In the genomic region with DNA sequence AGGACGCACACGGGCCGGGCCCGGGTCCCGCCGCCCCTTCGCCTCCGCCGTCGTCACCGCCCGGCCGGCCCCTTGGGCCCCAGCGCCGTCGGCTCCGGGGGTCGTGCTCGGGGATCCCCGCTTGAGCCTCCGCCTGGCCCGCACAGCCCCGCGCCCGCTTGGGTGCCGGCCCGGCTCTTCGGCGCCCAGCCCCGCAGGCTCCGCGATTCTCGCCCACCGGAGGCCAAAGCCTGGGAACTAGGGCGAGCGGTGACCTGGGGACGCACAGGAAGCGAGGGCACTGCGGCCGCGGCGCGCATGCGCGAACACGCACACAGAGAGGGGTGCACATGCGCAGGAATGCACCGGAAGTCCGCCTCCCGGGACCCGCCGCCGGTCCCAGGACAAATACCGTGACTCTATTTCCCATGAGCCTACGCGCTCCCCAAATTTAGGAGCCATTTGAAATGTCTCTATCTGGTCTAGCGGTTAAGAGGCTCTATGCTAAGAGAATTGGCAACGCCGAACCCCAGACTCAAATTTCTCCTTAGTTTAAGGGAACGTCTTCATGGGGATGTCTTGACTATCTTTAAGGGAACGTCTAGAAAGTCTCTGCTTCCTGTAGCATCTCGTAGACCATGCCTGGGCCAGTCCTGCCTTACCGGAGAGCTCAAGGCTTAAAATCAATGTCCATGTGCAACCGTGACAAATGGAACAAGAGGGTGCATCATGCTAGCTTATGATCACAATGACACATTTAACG, we compare ENCODE assay signal across 1 cellular context.
TF ChIP-seq lines count a peak whose summit lies in the region.

A gene (minus strand): TSS at position 282 of the 742 bp plus-strand sequence. CDS start 1,774 bp downstream, outside the sequence.

TF ChIP-seq in GM12878, 131 proteins besides CTCF, POLR2A, EP300 and RAD21 (continued from another document and continues in another):
- TF ChIP-seq NFXL1 (IDR thresholded peaks at IDR 0.05; ENCODE audit: borderline replicate concordance) (0 out of 2 replicates have a peak, but pooled peaks have one; percentile 29), SIX5 (IDR thresholded peaks at IDR 0.05; ENCODE audit: low read depth, low read length, severe bottlenecking) (peak; percentile 39), PAX5 (IDR thresholded peaks at IDR 0.05; ENCODE audit: borderline replicate concordance, low read depth, low read length) (peak; percentile 22; the same call in 1 of the 2 replicates), BHLHE40 (IDR thresholded peaks at IDR 0.05; ENCODE audit: borderline replicate concordance in 1 of 2, low read depth in 2 of 2, low read length in 1 of 2) (peak in 1 of 2 experiments; percentile 67; a peak in 2 of 4 replicates), RCOR1 (conservative IDR thresholded peaks at IDR 0.05; ENCODE audit: low read depth, low read length) (no peak; the same call in 1 of the 2 replicates), IKZF1 (conservative IDR thresholded peaks at IDR 0.05) (peak; percentile 100), JUNB (IDR thresholded peaks at IDR 0.05) (peak; percentile 95), KDM1A (IDR thresholded peaks at IDR 0.05; ENCODE audit: borderline replicate concordance) (no peak), HDGF (IDR thresholded peaks at IDR 0.05) (no peak), ZNF384 (IDR thresholded peaks at IDR 0.05; ENCODE audit: borderline replicate concordance, low read depth, low read length) (no peak), STAT3 (IDR thresholded peaks at IDR 0.05; ENCODE audit: low read depth, low read length) (no peak), NR2C1 (IDR thresholded peaks at IDR 0.05) (peak; percentile 78), GABPA (IDR thresholded peaks at IDR 0.05; ENCODE audit: low read depth) (peak; percentile 82), ATF7 (IDR thresholded peaks at IDR 0.05; ENCODE audit: low read depth) (peak; percentile 38; the same call in 1 of the 2 replicates), MXI1 (IDR thresholded peaks at IDR 0.05; ENCODE audit: low read depth, low read length) (peak; percentile 74), SP1 (IDR thresholded peaks at IDR 0.05; ENCODE audit: low read depth, low read length) (no peak), TCF12 (IDR thresholded peaks at IDR 0.05; ENCODE audit: low read depth, low read length) (no peak), HCFC1 (IDR thresholded peaks at IDR 0.05; ENCODE audit: low read length) (peak; percentile 64), POLR2AphosphoS5 (IDR thresholded peaks at IDR 0.05; ENCODE audit: low read length) (peak; percentile 59; the same call in 1 of the 2 replicates), JUND (IDR thresholded peaks at IDR 0.05; ENCODE audit: low read depth, low read length) (no peak), PML (IDR thresholded peaks at IDR 0.05; ENCODE audit: low read length) (peak; percentile 34; the same call in 1 of the 2 replicates), BACH1 (IDR thresholded peaks at IDR 0.05; ENCODE audit: borderline replicate concordance) (peak; percentile 68)
- TF ChIP-seq, protein P1, sequence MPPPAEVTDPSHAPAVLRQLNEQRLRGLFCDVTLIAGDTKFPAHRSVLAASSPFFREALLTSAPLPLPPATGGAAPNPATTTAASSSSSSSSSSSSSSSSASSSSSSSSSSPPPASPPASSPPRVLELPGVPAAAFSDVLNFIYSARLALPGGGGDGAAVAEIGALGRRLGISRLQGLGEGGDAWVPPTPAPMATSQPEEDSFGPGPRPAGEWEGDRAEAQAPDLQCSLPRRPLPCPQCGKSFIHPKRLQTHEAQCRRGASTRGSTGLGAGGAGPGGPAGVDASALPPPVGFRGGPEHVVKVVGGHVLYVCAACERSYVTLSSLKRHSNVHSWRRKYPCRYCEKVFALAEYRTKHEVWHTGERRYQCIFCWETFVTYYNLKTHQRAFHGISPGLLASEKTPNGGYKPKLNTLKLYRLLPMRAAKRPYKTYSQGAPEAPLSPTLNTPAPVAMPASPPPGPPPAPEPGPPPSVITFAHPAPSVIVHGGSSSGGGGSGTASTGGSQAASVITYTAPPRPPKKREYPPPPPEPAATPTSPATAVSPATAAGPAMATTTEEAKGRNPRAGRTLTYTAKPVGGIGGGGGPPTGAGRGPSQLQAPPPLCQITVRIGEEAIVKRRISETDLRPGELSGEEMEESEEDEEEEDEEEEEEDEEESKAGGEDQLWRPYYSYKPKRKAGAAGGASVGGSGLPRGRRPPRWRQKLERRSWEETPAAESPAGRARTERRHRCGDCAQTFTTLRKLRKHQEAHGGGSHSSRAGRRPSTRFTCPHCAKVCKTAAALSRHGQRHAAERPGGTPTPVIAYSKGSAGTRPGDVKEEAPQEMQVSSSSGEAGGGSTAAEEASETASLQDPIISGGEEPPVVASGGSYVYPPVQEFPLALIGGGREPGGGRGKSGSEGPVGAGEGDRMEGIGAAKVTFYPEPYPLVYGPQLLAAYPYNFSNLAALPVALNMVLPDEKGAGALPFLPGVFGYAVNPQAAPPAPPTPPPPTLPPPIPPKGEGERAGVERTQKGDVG (CRISPR knock-in tag; IDR thresholded peaks at IDR 0.05): no peak
- TF ChIP-seq, protein P2, sequence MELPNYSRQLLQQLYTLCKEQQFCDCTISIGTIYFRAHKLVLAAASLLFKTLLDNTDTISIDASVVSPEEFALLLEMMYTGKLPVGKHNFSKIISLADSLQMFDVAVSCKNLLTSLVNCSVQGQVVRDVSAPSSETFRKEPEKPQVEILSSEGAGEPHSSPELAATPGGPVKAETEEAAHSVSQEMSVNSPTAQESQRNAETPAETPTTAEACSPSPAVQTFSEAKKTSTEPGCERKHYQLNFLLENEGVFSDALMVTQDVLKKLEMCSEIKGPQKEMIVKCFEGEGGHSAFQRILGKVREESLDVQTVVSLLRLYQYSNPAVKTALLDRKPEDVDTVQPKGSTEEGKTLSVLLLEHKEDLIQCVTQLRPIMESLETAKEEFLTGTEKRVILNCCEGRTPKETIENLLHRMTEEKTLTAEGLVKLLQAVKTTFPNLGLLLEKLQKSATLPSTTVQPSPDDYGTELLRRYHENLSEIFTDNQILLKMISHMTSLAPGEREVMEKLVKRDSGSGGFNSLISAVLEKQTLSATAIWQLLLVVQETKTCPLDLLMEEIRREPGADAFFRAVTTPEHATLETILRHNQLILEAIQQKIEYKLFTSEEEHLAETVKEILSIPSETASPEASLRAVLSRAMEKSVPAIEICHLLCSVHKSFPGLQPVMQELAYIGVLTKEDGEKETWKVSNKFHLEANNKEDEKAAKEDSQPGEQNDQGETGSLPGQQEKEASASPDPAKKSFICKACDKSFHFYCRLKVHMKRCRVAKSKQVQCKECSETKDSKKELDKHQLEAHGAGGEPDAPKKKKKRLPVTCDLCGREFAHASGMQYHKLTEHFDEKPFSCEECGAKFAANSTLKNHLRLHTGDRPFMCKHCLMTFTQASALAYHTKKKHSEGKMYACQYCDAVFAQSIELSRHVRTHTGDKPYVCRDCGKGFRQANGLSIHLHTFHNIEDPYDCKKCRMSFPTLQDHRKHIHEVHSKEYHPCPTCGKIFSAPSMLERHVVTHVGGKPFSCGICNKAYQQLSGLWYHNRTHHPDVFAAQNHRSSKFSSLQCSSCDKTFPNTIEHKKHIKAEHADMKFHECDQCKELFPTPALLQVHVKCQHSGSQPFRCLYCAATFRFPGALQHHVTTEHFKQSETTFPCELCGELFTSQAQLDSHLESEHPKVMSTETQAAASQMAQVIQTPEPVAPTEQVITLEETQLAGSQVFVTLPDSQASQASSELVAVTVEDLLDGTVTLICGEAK (IDR thresholded peaks at IDR 0.05; ENCODE audit: borderline replicate concordance): peak; percentile 88
- TF ChIP-seq, protein P3, sequence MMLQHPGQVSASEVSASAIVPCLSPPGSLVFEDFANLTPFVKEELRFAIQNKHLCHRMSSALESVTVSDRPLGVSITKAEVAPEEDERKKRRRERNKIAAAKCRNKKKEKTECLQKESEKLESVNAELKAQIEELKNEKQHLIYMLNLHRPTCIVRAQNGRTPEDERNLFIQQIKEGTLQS (IDR thresholded peaks at IDR 0.05; ENCODE audit: borderline replicate concordance, extremely low read depth, low read depth, low read length): peak; percentile 26; the same call in 1 of the 2 replicates
- TF ChIP-seq, protein P4, sequence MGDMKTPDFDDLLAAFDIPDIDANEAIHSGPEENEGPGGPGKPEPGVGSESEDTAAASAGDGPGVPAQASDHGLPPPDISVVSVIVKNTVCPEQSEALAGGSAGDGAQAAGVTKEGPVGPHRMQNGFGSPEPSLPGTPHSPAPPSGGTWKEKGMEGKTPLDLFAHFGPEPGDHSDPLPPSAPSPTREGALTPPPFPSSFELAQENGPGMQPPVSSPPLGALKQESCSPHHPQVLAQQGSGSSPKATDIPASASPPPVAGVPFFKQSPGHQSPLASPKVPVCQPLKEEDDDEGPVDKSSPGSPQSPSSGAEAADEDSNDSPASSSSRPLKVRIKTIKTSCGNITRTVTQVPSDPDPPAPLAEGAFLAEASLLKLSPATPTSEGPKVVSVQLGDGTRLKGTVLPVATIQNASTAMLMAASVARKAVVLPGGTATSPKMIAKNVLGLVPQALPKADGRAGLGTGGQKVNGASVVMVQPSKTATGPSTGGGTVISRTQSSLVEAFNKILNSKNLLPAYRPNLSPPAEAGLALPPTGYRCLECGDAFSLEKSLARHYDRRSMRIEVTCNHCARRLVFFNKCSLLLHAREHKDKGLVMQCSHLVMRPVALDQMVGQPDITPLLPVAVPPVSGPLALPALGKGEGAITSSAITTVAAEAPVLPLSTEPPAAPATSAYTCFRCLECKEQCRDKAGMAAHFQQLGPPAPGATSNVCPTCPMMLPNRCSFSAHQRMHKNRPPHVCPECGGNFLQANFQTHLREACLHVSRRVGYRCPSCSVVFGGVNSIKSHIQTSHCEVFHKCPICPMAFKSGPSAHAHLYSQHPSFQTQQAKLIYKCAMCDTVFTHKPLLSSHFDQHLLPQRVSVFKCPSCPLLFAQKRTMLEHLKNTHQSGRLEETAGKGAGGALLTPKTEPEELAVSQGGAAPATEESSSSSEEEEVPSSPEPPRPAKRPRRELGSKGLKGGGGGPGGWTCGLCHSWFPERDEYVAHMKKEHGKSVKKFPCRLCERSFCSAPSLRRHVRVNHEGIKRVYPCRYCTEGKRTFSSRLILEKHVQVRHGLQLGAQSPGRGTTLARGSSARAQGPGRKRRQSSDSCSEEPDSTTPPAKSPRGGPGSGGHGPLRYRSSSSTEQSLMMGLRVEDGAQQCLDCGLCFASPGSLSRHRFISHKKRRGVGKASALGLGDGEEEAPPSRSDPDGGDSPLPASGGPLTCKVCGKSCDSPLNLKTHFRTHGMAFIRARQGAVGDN (IDR thresholded peaks at IDR 0.05): peak; percentile 88
- TF ChIP-seq, protein P5, sequence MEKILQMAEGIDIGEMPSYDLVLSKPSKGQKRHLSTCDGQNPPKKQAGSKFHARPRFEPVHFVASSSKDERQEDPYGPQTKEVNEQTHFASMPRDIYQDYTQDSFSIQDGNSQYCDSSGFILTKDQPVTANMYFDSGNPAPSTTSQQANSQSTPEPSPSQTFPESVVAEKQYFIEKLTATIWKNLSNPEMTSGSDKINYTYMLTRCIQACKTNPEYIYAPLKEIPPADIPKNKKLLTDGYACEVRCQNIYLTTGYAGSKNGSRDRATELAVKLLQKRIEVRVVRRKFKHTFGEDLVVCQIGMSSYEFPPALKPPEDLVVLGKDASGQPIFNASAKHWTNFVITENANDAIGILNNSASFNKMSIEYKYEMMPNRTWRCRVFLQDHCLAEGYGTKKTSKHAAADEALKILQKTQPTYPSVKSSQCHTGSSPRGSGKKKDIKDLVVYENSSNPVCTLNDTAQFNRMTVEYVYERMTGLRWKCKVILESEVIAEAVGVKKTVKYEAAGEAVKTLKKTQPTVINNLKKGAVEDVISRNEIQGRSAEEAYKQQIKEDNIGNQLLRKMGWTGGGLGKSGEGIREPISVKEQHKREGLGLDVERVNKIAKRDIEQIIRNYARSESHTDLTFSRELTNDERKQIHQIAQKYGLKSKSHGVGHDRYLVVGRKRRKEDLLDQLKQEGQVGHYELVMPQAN (conservative IDR thresholded peaks at IDR 0.05): peak; percentile 88
- TF ChIP-seq, protein P6, sequence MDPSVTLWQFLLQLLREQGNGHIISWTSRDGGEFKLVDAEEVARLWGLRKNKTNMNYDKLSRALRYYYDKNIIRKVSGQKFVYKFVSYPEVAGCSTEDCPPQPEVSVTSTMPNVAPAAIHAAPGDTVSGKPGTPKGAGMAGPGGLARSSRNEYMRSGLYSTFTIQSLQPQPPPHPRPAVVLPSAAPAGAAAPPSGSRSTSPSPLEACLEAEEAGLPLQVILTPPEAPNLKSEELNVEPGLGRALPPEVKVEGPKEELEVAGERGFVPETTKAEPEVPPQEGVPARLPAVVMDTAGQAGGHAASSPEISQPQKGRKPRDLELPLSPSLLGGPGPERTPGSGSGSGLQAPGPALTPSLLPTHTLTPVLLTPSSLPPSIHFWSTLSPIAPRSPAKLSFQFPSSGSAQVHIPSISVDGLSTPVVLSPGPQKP (IDR thresholded peaks at IDR 0.05; ENCODE audit: low read depth, low read length): peak; percentile 91
- TF ChIP-seq, protein P7, sequence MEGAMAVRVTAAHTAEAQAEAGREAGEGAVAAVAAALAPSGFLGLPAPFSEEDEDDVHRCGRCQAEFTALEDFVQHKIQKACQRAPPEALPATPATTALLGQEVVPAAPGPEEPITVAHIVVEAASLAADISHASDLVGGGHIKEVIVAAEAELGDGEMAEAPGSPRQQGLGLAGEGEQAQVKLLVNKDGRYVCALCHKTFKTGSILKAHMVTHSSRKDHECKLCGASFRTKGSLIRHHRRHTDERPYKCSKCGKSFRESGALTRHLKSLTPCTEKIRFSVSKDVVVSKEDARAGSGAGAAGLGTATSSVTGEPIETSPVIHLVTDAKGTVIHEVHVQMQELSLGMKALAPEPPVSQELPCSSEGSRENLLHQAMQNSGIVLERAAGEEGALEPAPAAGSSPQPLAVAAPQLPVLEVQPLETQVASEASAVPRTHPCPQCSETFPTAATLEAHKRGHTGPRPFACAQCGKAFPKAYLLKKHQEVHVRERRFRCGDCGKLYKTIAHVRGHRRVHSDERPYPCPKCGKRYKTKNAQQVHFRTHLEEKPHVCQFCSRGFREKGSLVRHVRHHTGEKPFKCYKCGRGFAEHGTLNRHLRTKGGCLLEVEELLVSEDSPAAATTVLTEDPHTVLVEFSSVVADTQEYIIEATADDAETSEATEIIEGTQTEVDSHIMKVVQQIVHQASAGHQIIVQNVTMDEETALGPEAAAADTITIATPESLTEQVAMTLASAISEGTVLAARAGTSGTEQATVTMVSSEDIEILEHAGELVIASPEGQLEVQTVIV (IDR thresholded peaks at IDR 0.05; ENCODE audit: borderline replicate concordance, partially characterized antibody): peak; percentile 9
